ENCODE assay signal across 1 cellular context in genomic region chr7:155069992-155070827, GRCh38.
A peak's percentile ranks its signal among the peaks of the same experiment; 100 is the strongest.
TF ChIP-seq lines count a peak whose summit lies in the region.

Gene HTR5A, plus strand, starts transcription at chr7:155070324. Its CDS starts 576 bp downstream, at chr7:155070900.

TF ChIP-seq in GM12878, 131 proteins besides CTCF, POLR2A, EP300 and RAD21 (continued from another document and continues in another):
- TF ChIP-seq E2F8 (IDR thresholded peaks at IDR 0.05; ENCODE audit: low read depth, partially characterized antibody) (no peak), CREB1 (IDR thresholded peaks at IDR 0.05; ENCODE audit: low read depth) (peak; percentile 39; the same call in 1 of the 2 replicates), ZBED1 (IDR thresholded peaks at IDR 0.05; ENCODE audit: borderline replicate concordance) (no peak), CHD2 (IDR thresholded peaks at IDR 0.05; ENCODE audit: borderline replicate concordance, low read depth, low read length) (no peak), FOS (IDR thresholded peaks at IDR 0.05; ENCODE audit: borderline replicate concordance, extremely low read depth, insufficient read length) (no peak), POLR2AphosphoS5 (IDR thresholded peaks at IDR 0.05; ENCODE audit: low read length) (no peak), SUPT20H (IDR thresholded peaks at IDR 0.05; ENCODE audit: borderline replicate concordance, control insufficient read depth, low read depth, low read length) (no peak), CREM (IDR thresholded peaks at IDR 0.05; ENCODE audit: low read depth) (peak; percentile 41; the same call in 1 of the 2 replicates), RB1 (IDR thresholded peaks at IDR 0.05; ENCODE audit: borderline replicate concordance) (peak; percentile 88; the same call in 1 of the 2 replicates), EED (IDR thresholded peaks at IDR 0.05; ENCODE audit: low read depth) (0 out of 2 replicates have a peak, but pooled peaks have one; percentile 34), ZBTB33 (IDR thresholded peaks at IDR 0.05) (peak; percentile 93), SREBF1 (IDR thresholded peaks at IDR 0.05; ENCODE audit: low read length) (peak; percentile 97), NFXL1 (IDR thresholded peaks at IDR 0.05; ENCODE audit: borderline replicate concordance) (no peak), KLF5 (IDR thresholded peaks at IDR 0.05; ENCODE audit: partially characterized antibody) (no peak), RUNX3 (IDR thresholded peaks at IDR 0.05; ENCODE audit: low read length) (peak; percentile 77), RAD51 (IDR thresholded peaks at IDR 0.05) (no peak), KDM1A (IDR thresholded peaks at IDR 0.05; ENCODE audit: borderline replicate concordance) (no peak), FOXK2 (IDR thresholded peaks at IDR 0.05) (no peak), ETV6 (conservative IDR thresholded peaks at IDR 0.05 in 1 of 2, IDR thresholded peaks at IDR 0.05 in 1 of 2; ENCODE audit: borderline replicate concordance in 1 of 2, low read depth in 1 of 2) (no peak), STAT1 (conservative IDR thresholded peaks at IDR 0.05) (no peak), IRF3 (IDR thresholded peaks at IDR 0.05) (no peak), SMARCA5 (IDR thresholded peaks at IDR 0.05) (peak; percentile 67; the same call in 1 of the 2 replicates), ZBTB11 (CRISPR knock-in tag; IDR thresholded peaks at IDR 0.05) (no peak), MXI1 (IDR thresholded peaks at IDR 0.05; ENCODE audit: low read depth, low read length) (peak; percentile 99), NBN (IDR thresholded peaks at IDR 0.05) (no peak), POU2F2 (IDR thresholded peaks at IDR 0.05; ENCODE audit: borderline replicate concordance, low read depth, low read length) (peak; percentile 42; the same call in 1 of the 3 replicates), SPI1 (IDR thresholded peaks at IDR 0.05; ENCODE audit: borderline replicate concordance, insufficient read depth, low read depth, low read length) (no peak), SRF (IDR thresholded peaks at IDR 0.05; ENCODE audit: low read depth in 2 of 2, low read length in 2 of 2) (no peak), ZNF217 (IDR thresholded peaks at IDR 0.05) (no peak), MAX (IDR thresholded peaks at IDR 0.05; ENCODE audit: low read depth, low read length) (peak; percentile 97), YY1 (IDR thresholded peaks at IDR 0.05; ENCODE audit: low read depth, low read length) (0 out of 2 replicates have a peak, but pooled peaks have one; percentile 64), BRCA1 (IDR thresholded peaks at IDR 0.05; ENCODE audit: low read depth, low read length) (no peak), MTA2 (IDR thresholded peaks at IDR 0.05; ENCODE audit: low read depth) (no peak), SP1 (IDR thresholded peaks at IDR 0.05; ENCODE audit: low read depth, low read length) (peak; percentile 18), ZNF384 (IDR thresholded peaks at IDR 0.05; ENCODE audit: borderline replicate concordance, low read depth, low read length) (no peak), TCF7 (IDR thresholded peaks at IDR 0.05; ENCODE audit: borderline replicate concordance) (no peak), HDAC2 (IDR thresholded peaks at IDR 0.05) (peak; percentile 92; the same call in 1 of the 2 replicates), TCF12 (IDR thresholded peaks at IDR 0.05; ENCODE audit: low read depth, low read length) (0 out of 2 replicates have a peak, but pooled peaks have one; percentile 36), PAX5 (IDR thresholded peaks at IDR 0.05; ENCODE audit: borderline replicate concordance, low read depth, low read length) (0 out of 2 replicates have a peak, but pooled peaks have one; percentile 48), TBL1XR1 (IDR thresholded peaks at IDR 0.05; ENCODE audit: low read depth, low read length) (no peak), DPF2 (IDR thresholded peaks at IDR 0.05) (peak; percentile 27; the same call in 1 of the 2 replicates), IKZF2 (IDR thresholded peaks at IDR 0.05) (no peak)
- TF ChIP-seq, protein P1, sequence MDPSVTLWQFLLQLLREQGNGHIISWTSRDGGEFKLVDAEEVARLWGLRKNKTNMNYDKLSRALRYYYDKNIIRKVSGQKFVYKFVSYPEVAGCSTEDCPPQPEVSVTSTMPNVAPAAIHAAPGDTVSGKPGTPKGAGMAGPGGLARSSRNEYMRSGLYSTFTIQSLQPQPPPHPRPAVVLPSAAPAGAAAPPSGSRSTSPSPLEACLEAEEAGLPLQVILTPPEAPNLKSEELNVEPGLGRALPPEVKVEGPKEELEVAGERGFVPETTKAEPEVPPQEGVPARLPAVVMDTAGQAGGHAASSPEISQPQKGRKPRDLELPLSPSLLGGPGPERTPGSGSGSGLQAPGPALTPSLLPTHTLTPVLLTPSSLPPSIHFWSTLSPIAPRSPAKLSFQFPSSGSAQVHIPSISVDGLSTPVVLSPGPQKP (IDR thresholded peaks at IDR 0.05; ENCODE audit: low read depth, low read length): no peak
- TF ChIP-seq, protein P2, sequence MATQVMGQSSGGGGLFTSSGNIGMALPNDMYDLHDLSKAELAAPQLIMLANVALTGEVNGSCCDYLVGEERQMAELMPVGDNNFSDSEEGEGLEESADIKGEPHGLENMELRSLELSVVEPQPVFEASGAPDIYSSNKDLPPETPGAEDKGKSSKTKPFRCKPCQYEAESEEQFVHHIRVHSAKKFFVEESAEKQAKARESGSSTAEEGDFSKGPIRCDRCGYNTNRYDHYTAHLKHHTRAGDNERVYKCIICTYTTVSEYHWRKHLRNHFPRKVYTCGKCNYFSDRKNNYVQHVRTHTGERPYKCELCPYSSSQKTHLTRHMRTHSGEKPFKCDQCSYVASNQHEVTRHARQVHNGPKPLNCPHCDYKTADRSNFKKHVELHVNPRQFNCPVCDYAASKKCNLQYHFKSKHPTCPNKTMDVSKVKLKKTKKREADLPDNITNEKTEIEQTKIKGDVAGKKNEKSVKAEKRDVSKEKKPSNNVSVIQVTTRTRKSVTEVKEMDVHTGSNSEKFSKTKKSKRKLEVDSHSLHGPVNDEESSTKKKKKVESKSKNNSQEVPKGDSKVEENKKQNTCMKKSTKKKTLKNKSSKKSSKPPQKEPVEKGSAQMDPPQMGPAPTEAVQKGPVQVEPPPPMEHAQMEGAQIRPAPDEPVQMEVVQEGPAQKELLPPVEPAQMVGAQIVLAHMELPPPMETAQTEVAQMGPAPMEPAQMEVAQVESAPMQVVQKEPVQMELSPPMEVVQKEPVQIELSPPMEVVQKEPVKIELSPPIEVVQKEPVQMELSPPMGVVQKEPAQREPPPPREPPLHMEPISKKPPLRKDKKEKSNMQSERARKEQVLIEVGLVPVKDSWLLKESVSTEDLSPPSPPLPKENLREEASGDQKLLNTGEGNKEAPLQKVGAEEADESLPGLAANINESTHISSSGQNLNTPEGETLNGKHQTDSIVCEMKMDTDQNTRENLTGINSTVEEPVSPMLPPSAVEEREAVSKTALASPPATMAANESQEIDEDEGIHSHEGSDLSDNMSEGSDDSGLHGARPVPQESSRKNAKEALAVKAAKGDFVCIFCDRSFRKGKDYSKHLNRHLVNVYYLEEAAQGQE (IDR thresholded peaks at IDR 0.05; ENCODE audit: low read depth, low read length): peak; percentile 100
- TF ChIP-seq, protein P3, sequence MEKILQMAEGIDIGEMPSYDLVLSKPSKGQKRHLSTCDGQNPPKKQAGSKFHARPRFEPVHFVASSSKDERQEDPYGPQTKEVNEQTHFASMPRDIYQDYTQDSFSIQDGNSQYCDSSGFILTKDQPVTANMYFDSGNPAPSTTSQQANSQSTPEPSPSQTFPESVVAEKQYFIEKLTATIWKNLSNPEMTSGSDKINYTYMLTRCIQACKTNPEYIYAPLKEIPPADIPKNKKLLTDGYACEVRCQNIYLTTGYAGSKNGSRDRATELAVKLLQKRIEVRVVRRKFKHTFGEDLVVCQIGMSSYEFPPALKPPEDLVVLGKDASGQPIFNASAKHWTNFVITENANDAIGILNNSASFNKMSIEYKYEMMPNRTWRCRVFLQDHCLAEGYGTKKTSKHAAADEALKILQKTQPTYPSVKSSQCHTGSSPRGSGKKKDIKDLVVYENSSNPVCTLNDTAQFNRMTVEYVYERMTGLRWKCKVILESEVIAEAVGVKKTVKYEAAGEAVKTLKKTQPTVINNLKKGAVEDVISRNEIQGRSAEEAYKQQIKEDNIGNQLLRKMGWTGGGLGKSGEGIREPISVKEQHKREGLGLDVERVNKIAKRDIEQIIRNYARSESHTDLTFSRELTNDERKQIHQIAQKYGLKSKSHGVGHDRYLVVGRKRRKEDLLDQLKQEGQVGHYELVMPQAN (conservative IDR thresholded peaks at IDR 0.05): peak; percentile 97
- TF ChIP-seq, protein P4, sequence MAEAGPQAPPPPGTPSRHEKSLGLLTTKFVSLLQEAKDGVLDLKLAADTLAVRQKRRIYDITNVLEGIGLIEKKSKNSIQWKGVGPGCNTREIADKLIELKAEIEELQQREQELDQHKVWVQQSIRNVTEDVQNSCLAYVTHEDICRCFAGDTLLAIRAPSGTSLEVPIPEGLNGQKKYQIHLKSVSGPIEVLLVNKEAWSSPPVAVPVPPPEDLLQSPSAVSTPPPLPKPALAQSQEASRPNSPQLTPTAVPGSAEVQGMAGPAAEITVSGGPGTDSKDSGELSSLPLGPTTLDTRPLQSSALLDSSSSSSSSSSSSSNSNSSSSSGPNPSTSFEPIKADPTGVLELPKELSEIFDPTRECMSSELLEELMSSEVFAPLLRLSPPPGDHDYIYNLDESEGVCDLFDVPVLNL (IDR thresholded peaks at IDR 0.05; ENCODE audit: low read depth, low read length): no peak
